6 cellular contexts compared by ENCODE assay signal in genomic region chr19:10289167-10289835, GRCh38. TPM values are rescaled to one million over a fixed set of nuclear protein-coding genes. Genes with fewer than 3 reads are reported as not detected.
DNase-seq lines count a peak whose midpoint lies in the region; TF ChIP-seq lines count a peak whose summit lies in the region.

No MANE protein-coding gene starts in this region.

- H3K4me1 ChIP-seq in testis (peaks cover 40% of the 10 kb centered on the region), thyroid gland (peaks cover 33 to 67% of the 10 kb centered on the region in 2 donors)

- intact Hi-C loops in testis (cut with DNase I; ENCODE audit: low total_unique reads): no loop called here
- intact Hi-C loops in thyroid gland (cut with DNase I): no loop called here

- DNase-seq in EH (ENCODE audit: low read depth) (peak; percentile 79), NCI-H2196 (lab: John Stamatoyannopoulos, UW; ENCODE audit: unreplicated experiment) (peak; percentile 86), testis (no peak), thyroid gland (no peak)
- DNase-seq in activated T-cell treated with anti-CD3 and anti-CD28 coated beads, Interleukin-2, amount 50 U/mL, for 24 hours: peak; percentile 82

- H3K9me3 Mint-ChIP-seq in activated T-cell treated with anti-CD3 and anti-CD28 coated beads, Interleukin-2, amount 50 U/mL, for 24 hours: no peaks in the 10 kb centered on the region

- H3K36me3 ChIP-seq in testis (ENCODE audit: low read depth, missing control alignments) (no peaks in the 10 kb centered on the region), thyroid gland (peaks cover 6 to 18% of the 10 kb centered on the region in 2 donors)

- peaks cover 22% of the 10 kb centered on the region for H3K36me3 Mint-ChIP-seq in activated T-cell treated with anti-CD3 and anti-CD28 coated beads, Interleukin-2, amount 50 U/mL, for 24 hours (ENCODE audit: low read depth)

- WGBS in testis, 2 donors: 1 to 2% methylated on average over 42 to 48 of the region's 50 CpGs
- 2 to 4% methylated on average over 30 to 34 of the region's 50 CpGs for WGBS in thyroid gland, 2 donors

- H3K27me3 ChIP-seq in testis (peaks cover 5% of the 10 kb centered on the region), thyroid gland (peaks cover 45% of the 10 kb centered on the region)

- TF ChIP-seq POLR2A in testis (IDR thresholded peaks at IDR 0.05): no peak
- no peak for TF ChIP-seq POLR2A in thyroid gland (IDR thresholded peaks at IDR 0.05)

- H3K4me3 ChIP-seq in iPS-18c (ENCODE audit: insufficient read depth, low read depth, low read length) (peak overlapping the region; percentile 60), testis (peak overlapping the region; percentile 4 to 38), thyroid gland (replicated peaks in 1 of 3) (peak overlapping the region in 1 of 3 donors; percentile 13)

- TF ChIP-seq CTCF in testis (IDR thresholded peaks at IDR 0.05) (no peak), thyroid gland (IDR thresholded peaks at IDR 0.05) (no peak)

- peak overlapping the region; percentile 75 for H3K27ac Mint-ChIP-seq in activated T-cell treated with anti-CD3 and anti-CD28 coated beads, Interleukin-2, amount 50 U/mL, for 24 hours

- H3K27ac ChIP-seq in testis (no peak overlapping the region), thyroid gland (no peak overlapping the region)

- peaks cover 79% of the 10 kb centered on the region for H3K4me1 Mint-ChIP-seq in activated T-cell treated with anti-CD3 and anti-CD28 coated beads, Interleukin-2, amount 50 U/mL, for 24 hours (ENCODE audit: low read depth)

- peak overlapping the region; percentile 70 for H3K4me3 Mint-ChIP-seq in activated T-cell treated with anti-CD3 and anti-CD28 coated beads, Interleukin-2, amount 50 U/mL, for 24 hours

- H3K27me3 Mint-ChIP-seq in activated T-cell treated with anti-CD3 and anti-CD28 coated beads, Interleukin-2, amount 50 U/mL, for 24 hours: peaks cover 72% of the 10 kb centered on the region

- H3K9me3 ChIP-seq in iPS-18c (ENCODE audit: control insufficient read depth, insufficient read depth, low read length): peaks cover 3% of the 10 kb centered on the region
- H3K9me3 ChIP-seq in testis: no peaks in the 10 kb centered on the region
- H3K9me3 ChIP-seq in thyroid gland: no peaks in the 10 kb centered on the region

RNA-seq across cellular contexts. Expression of gene ICAM5, which starts 0.5 kb away (rescaled TPM):
- 1 to 10 TPM; 4.3 to 7.6 TPM for total RNA-seq in testis
- polyA plus RNA-seq in testis (ENCODE audit: insufficient read depth, low read depth, low replicate concordance): 5.4 TPM
- total RNA-seq in thyroid gland: 1 to 10 TPM in 2 of 4 donors, not detected in 2; 1.0 to 1.6 TPM

RNA-seq across cellular contexts. Expression of gene ICAM4, which starts 2.5 kb away (rescaled TPM):
- total RNA-seq in testis: under 1 TPM; 0.25 to 0.47 TPM
- polyA plus RNA-seq in testis (ENCODE audit: insufficient read depth, low read depth, low replicate concordance): 0.28 TPM
- total RNA-seq in thyroid gland: under 1 TPM in 1 of 4 donors, not detected in 3; 0.44 TPM

RNA-seq across cellular contexts. Expression of gene ICAM1, which starts 18.4 kb away (rescaled TPM):
- total RNA-seq in testis (10 to 100 TPM; 10.1 to 18.0 TPM), thyroid gland (10 to 100 TPM in 3 of 4 donors, 1 to 10 TPM in 1; 8.1 to 37.6 (median 19.7) TPM)
- polyA plus RNA-seq in testis (ENCODE audit: insufficient read depth, low read depth, low replicate concordance): 14.3 TPM

RNA-seq across cellular contexts. Expression of gene ZGLP1, which starts 20.3 kb away (rescaled TPM):
- total RNA-seq in testis (10 to 100 TPM; 12.8 to 22.1 TPM), thyroid gland (1 to 10 TPM in 3 of 4 donors, under 1 TPM in 1; 0.75 to 8.8 (median 2.2) TPM)
- 10.5 TPM for polyA plus RNA-seq in testis (ENCODE audit: insufficient read depth, low read depth, low replicate concordance)

RNA-seq across cellular contexts. Expression of gene FDX2, which starts 26.5 kb away (rescaled TPM):
- total RNA-seq in testis: 10 to 100 TPM; 35.7 to 40.2 TPM
- 26.8 TPM for polyA plus RNA-seq in testis (ENCODE audit: insufficient read depth, low read depth, low replicate concordance)
- 10 to 100 TPM; 22.8 to 44.8 (median 33.3) TPM for total RNA-seq in thyroid gland

Comparison
In these comparisons a context has a peak if more than half of its experiments do, and no peak if none do; other contexts are left out.
1. DNase-seq: peak in EH (single experiment), NCI-H2196 (single experiment) and activated T-cell treated with anti-CD3 and anti-CD28 coated beads, Interleukin-2, amount 50 U/mL, for 24 hours (single experiment); none in testis (single experiment) and thyroid gland (0 of 2).